In genomic region chr17:16129844-16130243, GRCh38 we compare ENCODE assay signal across 16 cellular contexts.
"Had no signal": no experiment of that assay in that cellular context is flagged by ENCODE, and none has a peak within 500 bp of the region (broad histone marks: within the 10 kb centered on the region; RNA-seq: fewer than 3 reads in every experiment).

No MANE protein-coding gene starts in this region.

- H3K27me3 Mint-ChIP-seq: progenitor cell of endocrine pancreas; stimulated activated memory B cell treated with anti-CD40 and anti-IgM and Interleukin-4, amounts not matched to agents 10 μg/mL and 1 μg/mL and 100 μg/mL, for 72 hours had no signal

- H3K27ac Mint-ChIP-seq: activated T-helper 2 cell treated with anti-CD3 and anti-CD28 coated beads, Interferon-gamma antibody, Interleukin-2, Interleukin-4, amounts not matched to agents 10 μg/mL and 5 μg/mL and 100 μg/mL, durations not matched to agents 14 hours and 24 hours and 36 hours; progenitor cell of endocrine pancreas had no signal

- H3K4me3 ChIP-seq: colonic mucosa, left lung, right lobe of liver, SJSA1 had no signal

- H3K4me1 ChIP-seq: colonic mucosa, left lung, right lobe of liver, SJSA1 had no signal

- H3K27ac ChIP-seq: colonic mucosa, left lung, right lobe of liver, SJSA1 had no signal

- H3K27me3 ChIP-seq: colonic mucosa, left lung, neutrophil, right lobe of liver, SJSA1 had no signal

- DNase-seq: activated CD4-positive, alpha-beta T cell treated with anti-CD3 and anti-CD28 coated beads for 48 hours; activated CD8-positive, alpha-beta memory T cell treated with anti-CD3 and anti-CD28 coated beads for 24 hours; activated naive CD4-positive, alpha-beta T cell treated with anti-CD3 and anti-CD28 coated beads, Interleukin-2, amount 50 U/mL, for 16 hours; colonic mucosa; foreskin melanocyte; head of caudate nucleus; left lung; mesendoderm; right lobe of liver; T1000; trophoblast cell had no signal

- H3K4me1 Mint-ChIP-seq: stimulated activated memory B cell treated with anti-CD40 and anti-IgM and Interleukin-4, amounts not matched to agents 10 μg/mL and 1 μg/mL and 100 μg/mL, for 72 hours had no signal

- H3K9me3 Mint-ChIP-seq: activated T-helper 2 cell treated with anti-CD3 and anti-CD28 coated beads, Interferon-gamma antibody, Interleukin-2, Interleukin-4, amounts not matched to agents 10 μg/mL and 5 μg/mL and 100 μg/mL, durations not matched to agents 14 hours and 24 hours and 36 hours; stimulated activated memory B cell treated with anti-CD40 and anti-IgM and Interleukin-4, amounts not matched to agents 10 μg/mL and 1 μg/mL and 100 μg/mL, for 72 hours had no signal

- H3K9me3 ChIP-seq: colonic mucosa, left lung, neutrophil, right lobe of liver, SJSA1 had no signal

- ATAC-seq: left lung; stimulated activated memory B cell treated with anti-CD40 and anti-IgM and Interleukin-4, amounts not matched to agents 10 μg/mL and 1 μg/mL and 100 μg/mL, for 72 hours had no signal

- H3K4me3 Mint-ChIP-seq: stimulated activated memory B cell treated with anti-CD40 and anti-IgM and Interleukin-4, amounts not matched to agents 10 μg/mL and 1 μg/mL and 100 μg/mL, for 72 hours had no signal
